In genomic region chr5:177468329-177469058, GRCh38 we compare ENCODE assay signal across 14 cellular contexts. TPM values are rescaled to one million over a fixed set of nuclear protein-coding genes. Genes with fewer than 3 reads are reported as not detected.
DNase-seq lines count a peak whose midpoint lies in the region; ATAC-seq and TF ChIP-seq lines count a peak whose summit lies in the region.
"Had no signal": no experiment of that assay in that cellular context is flagged by ENCODE, and none has a peak within 500 bp of the region (broad histone marks: within the 10 kb centered on the region; RNA-seq: fewer than 3 reads in every experiment).

No MANE protein-coding gene starts in this region.

- H3K4me1 Mint-ChIP-seq in activated CD8-positive, alpha-beta T cell treated with anti-CD3 and anti-CD28 coated beads for 36 hours (ENCODE audit: low read depth) = peaks cover 22% of the 10 kb centered on the region
- H3K4me1 Mint-ChIP-seq in osteocyte (ENCODE audit: unreplicated experiment) = peaks cover 40% of the 10 kb centered on the region

- ATAC-seq in activated CD8-positive, alpha-beta T cell treated with anti-CD3 and anti-CD28 coated beads for 36 hours = no peak
- peak; percentile 67 for ATAC-seq in gastroesophageal sphincter

- DNase-seq in ELR (ENCODE audit: low read depth) (peak; percentile 62), osteocyte (ENCODE audit: extremely low spot score, unreplicated experiment) (no peak), HuH-7 (ENCODE audit: low spot score) (no peak), OCI-M2 (lab: John Stamatoyannopoulos, UW; ENCODE audit: unreplicated experiment) (no peak), SHP77 (lab: John Stamatoyannopoulos, UW) (no peak), superior temporal gyrus (ENCODE audit: extremely low spot score) (no peak)
- DNase-seq in activated CD8-positive, alpha-beta T cell treated with anti-CD3 and anti-CD28 coated beads for 36 hours = no peak
- DNase-seq: activated CD4-positive, CD25-positive, alpha-beta regulatory T cell; activated effector memory CD4-positive, alpha-beta T cell treated with Interleukin-2 at 50 U/mL for 16 hours; DMS 273 treated with DMSO at 0.1 percent for 48 hours; effector memory CD4-positive, alpha-beta T cell; NCI-H2171 treated with DMSO at 0.1 percent for 48 hours had no signal

- peaks cover 0 to 51% (median 31%) of the 10 kb centered on the region in 3 donors for H3K4me1 ChIP-seq in gastroesophageal sphincter

- peak overlapping the region; percentile 32 for H3K27ac Mint-ChIP-seq in activated CD8-positive, alpha-beta T cell treated with anti-CD3 and anti-CD28 coated beads for 36 hours
- peak overlapping the region; percentile 75 for H3K27ac Mint-ChIP-seq in osteocyte (ENCODE audit: unreplicated experiment)

- no peak for TF ChIP-seq POLR2A in gastroesophageal sphincter (IDR thresholded peaks at IDR 0.05)

- no peaks in the 10 kb centered on the region for H3K27me3 Mint-ChIP-seq in activated CD8-positive, alpha-beta T cell treated with anti-CD3 and anti-CD28 coated beads for 36 hours
- H3K27me3 Mint-ChIP-seq in osteocyte (ENCODE audit: unreplicated experiment) = no peaks in the 10 kb centered on the region

- H3K36me3 ChIP-seq in gastroesophageal sphincter = peaks cover 0 to 56% of the 10 kb centered on the region in 2 donors
- H3K36me3 ChIP-seq: neutrophil had no signal

- H3K4me3 ChIP-seq in gastroesophageal sphincter = no peak overlapping the region

- no peaks in the 10 kb centered on the region for H3K9me3 ChIP-seq in gastroesophageal sphincter
- H3K9me3 ChIP-seq: neutrophil had no signal

- no peak for TF ChIP-seq EP300 in gastroesophageal sphincter (IDR thresholded peaks at IDR 0.05)

- CTCF ChIA-PET in activated CD8-positive, alpha-beta T cell treated with anti-CD3 and anti-CD28 coated beads for 36 hours (lab: Charles Lee) = interaction anchor here (1.0 to 5.1 kb wide), 3 partner anchors 13 to 78 kb away, joined by 4 to 24 read pairs (median 4); no protein-coding TSS in a partner anchor

- H3K4me3 Mint-ChIP-seq in activated CD8-positive, alpha-beta T cell treated with anti-CD3 and anti-CD28 coated beads for 36 hours = no peak overlapping the region
- H3K4me3 Mint-ChIP-seq in osteocyte (ENCODE audit: unreplicated experiment) = peak overlapping the region; percentile 22

- H3K36me3 Mint-ChIP-seq in activated CD8-positive, alpha-beta T cell treated with anti-CD3 and anti-CD28 coated beads for 36 hours (ENCODE audit: low read depth) = peaks cover 63% of the 10 kb centered on the region
- H3K36me3 Mint-ChIP-seq in osteocyte (ENCODE audit: unreplicated experiment) = peaks cover 28% of the 10 kb centered on the region

- H3K27me3 ChIP-seq in gastroesophageal sphincter = no peaks in the 10 kb centered on the region

- TF ChIP-seq CTCF in activated CD8-positive, alpha-beta T cell treated with anti-CD3 and anti-CD28 coated beads for 36 hours (IDR thresholded peaks at IDR 0.05) = no peak
- TF ChIP-seq CTCF in gastroesophageal sphincter (IDR thresholded peaks at IDR 0.05) (no peak), osteocyte (IDR thresholded peaks at IDR 0.05) (no peak)

- peaks cover 1% of the 10 kb centered on the region for H3K9me3 Mint-ChIP-seq in activated CD8-positive, alpha-beta T cell treated with anti-CD3 and anti-CD28 coated beads for 36 hours
- H3K9me3 Mint-ChIP-seq in osteocyte (ENCODE audit: unreplicated experiment) = peaks cover 4% of the 10 kb centered on the region

- POLR2A ChIA-PET in activated CD8-positive, alpha-beta T cell treated with anti-CD3 and anti-CD28 coated beads for 36 hours (lab: Charles Lee) = interaction anchor here (0.6 to 22.8 kb wide), 4 partner anchors 14 to 82 kb away, joined by 3 to 294 read pairs (median 4); partner anchors contain the start of gene PRR7

- 33 to 57% methylated on average over 3 to 6 of the region's 10 CpGs for WGBS in gastroesophageal sphincter (ENCODE audit: low coverage in 1 of 2), 2 donors

- H3K27ac ChIP-seq in gastroesophageal sphincter = peak overlapping the region in 3 of 4 donors; percentile 91 to 99 (median 95)
- H3K27ac ChIP-seq: neutrophil had no signal

- intact Hi-C loops in activated CD8-positive, alpha-beta T cell treated with anti-CD3 and anti-CD28 coated beads for 36 hours (cut with micrococcal nuclease) = no loop called here

RNA-seq across cellular contexts. Expression of gene DBN1, which starts 4.9 kb away (rescaled TPM):
- 100 to 1,000 TPM; 101 to 105 TPM for total RNA-seq in activated CD8-positive, alpha-beta T cell treated with anti-CD3 and anti-CD28 coated beads for 36 hours
- total RNA-seq in gastroesophageal sphincter = 100 to 1,000 TPM in 3 of 4 donors, 10 to 100 TPM in 1; 87.1 to 154 (median 124) TPM
- total RNA-seq in osteocyte = 248 and 249 TPM in 2 replicates

RNA-seq across cellular contexts. Expression of gene PRR7, which starts 21.9 kb away (rescaled TPM):
- 10 to 100 TPM; 32.6 to 36.4 TPM for total RNA-seq in activated CD8-positive, alpha-beta T cell treated with anti-CD3 and anti-CD28 coated beads for 36 hours
- 1 to 10 TPM in 3 of 4 donors, not detected in 1; 1.6 to 2.7 (median 2.2) TPM for total RNA-seq in gastroesophageal sphincter
- total RNA-seq in osteocyte = 2.8 and 4.4 TPM in 2 replicates

RNA-seq across cellular contexts. Expression of gene PDLIM7, which starts 28.9 kb away (rescaled TPM):
- total RNA-seq in activated CD8-positive, alpha-beta T cell treated with anti-CD3 and anti-CD28 coated beads for 36 hours = 10 to 100 TPM; 68.4 to 73.0 TPM
- total RNA-seq in gastroesophageal sphincter (100 to 1,000 TPM; 336 to 863 (median 437) TPM), osteocyte (312 and 358 TPM in 2 replicates)

RNA-seq across cellular contexts. Expression of gene DOK3, which starts 41.1 kb away (rescaled TPM):
- 1 to 10 TPM; 7.4 to 8.0 TPM for total RNA-seq in activated CD8-positive, alpha-beta T cell treated with anti-CD3 and anti-CD28 coated beads for 36 hours
- 10 to 100 TPM in 1 of 4 donors, 1 to 10 TPM in 3; 6.1 to 16.6 (median 6.6) TPM for total RNA-seq in gastroesophageal sphincter
- 5.5 and 7.2 TPM in 2 replicates for total RNA-seq in osteocyte

RNA-seq across cellular contexts. Expression of gene GRK6, which starts 42.0 kb away (rescaled TPM):
- 100 to 1,000 TPM; 133 to 137 TPM for total RNA-seq in activated CD8-positive, alpha-beta T cell treated with anti-CD3 and anti-CD28 coated beads for 36 hours
- total RNA-seq in gastroesophageal sphincter (10 to 100 TPM; 20.7 to 42.3 (median 31.5) TPM), osteocyte (35.6 and 38.2 TPM in 2 replicates)
